ENCODE assay signal across 22 cellular contexts in the genomic region with DNA sequence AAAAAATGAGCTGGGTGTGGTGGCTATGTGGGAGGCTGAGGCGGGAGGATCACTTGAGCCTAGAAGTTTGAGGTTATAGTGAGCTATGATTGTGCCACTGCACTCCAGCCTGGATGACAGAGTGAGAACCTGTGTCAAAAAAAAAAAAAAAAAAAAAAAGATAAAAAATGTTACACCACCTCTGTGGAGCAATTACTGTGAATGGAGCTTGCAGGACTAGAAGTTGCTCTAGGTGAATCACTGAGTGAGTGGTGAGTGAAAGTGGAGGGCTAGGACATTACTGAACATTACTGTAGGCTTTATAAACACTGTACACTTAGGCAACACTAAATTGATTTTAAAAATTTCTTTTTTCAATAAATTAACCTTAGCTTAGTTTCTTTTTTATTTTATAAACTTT. TPM values are rescaled to one million over a fixed set of nuclear protein-coding genes. Genes with fewer than 3 reads are reported as not detected.
"Had no signal": no experiment of that assay in that cellular context is flagged by ENCODE, and none has a peak within 500 bp of the region (broad histone marks: within the 10 kb centered on the region; RNA-seq: fewer than 3 reads in every experiment).

No MANE protein-coding gene starts in this region.

- H3K27ac Mint-ChIP-seq: naive thymus-derived CD8-positive, alpha-beta T cell; stimulated activated memory B cell treated with anti-CD40 and anti-IgM and Interleukin-4, amounts not matched to agents 10 μg/mL and 1 μg/mL and 100 μg/mL, for 72 hours; stimulated activated naive CD8-positive, alpha-beta T cell treated with anti-CD3 and anti-CD28 coated beads, Interleukin-15, Interleukin-2, amounts not matched to agents 100 ng/mL and 50 ng/mL, for 24 hours had no signal

- H3K4me1 Mint-ChIP-seq: naive thymus-derived CD8-positive, alpha-beta T cell; stimulated activated memory B cell treated with anti-CD40 and anti-IgM and Interleukin-4, amounts not matched to agents 10 μg/mL and 1 μg/mL and 100 μg/mL, for 72 hours had no signal

- H3K27me3 ChIP-seq: heart right ventricle, tibial nerve, upper lobe of right lung, vagina had no signal

- H3K4me1 ChIP-seq: heart right ventricle, psoas muscle, spleen, tibial nerve, upper lobe of right lung, vagina had no signal

- H3K9me3 Mint-ChIP-seq: naive thymus-derived CD8-positive, alpha-beta T cell; stimulated activated memory B cell treated with anti-CD40 and anti-IgM and Interleukin-4, amounts not matched to agents 10 μg/mL and 1 μg/mL and 100 μg/mL, for 72 hours; stimulated activated naive CD8-positive, alpha-beta T cell treated with anti-CD3 and anti-CD28 coated beads, Interleukin-15, Interleukin-2, amounts not matched to agents 100 ng/mL and 50 ng/mL, for 24 hours had no signal

- FAIRE-seq: endometrium, islet of Langerhans had no signal

- H3K9me3 ChIP-seq: heart right ventricle, mucosa of descending colon, neutrophil, psoas muscle, spleen, tibial nerve, upper lobe of right lung, vagina had no signal

- H3K27me3 Mint-ChIP-seq: stimulated activated memory B cell treated with anti-CD40 and anti-IgM and Interleukin-4, amounts not matched to agents 10 μg/mL and 1 μg/mL and 100 μg/mL, for 72 hours had no signal

- H3K27ac ChIP-seq: heart right ventricle, neutrophil, psoas muscle, spleen, tibial nerve, upper lobe of right lung, vagina had no signal

- H3K4me3 ChIP-seq: heart right ventricle, mucosa of descending colon, psoas muscle, spleen, tibial nerve, upper lobe of right lung, vagina had no signal

- DNase-seq: effector memory CD4-positive, alpha-beta T cell; foreskin melanocyte; heart right ventricle; hypothalamus; kidney glomerular epithelial cell; mucosa of descending colon; naive thymus-derived CD8-positive, alpha-beta T cell; psoas muscle; spleen; stimulated activated CD4-positive, alpha-beta T cell treated with anti-CD3 and anti-CD28 coated beads, Interleukin-15, amount 100 ng/mL, for 24 hours; stimulated activated CD4-positive, alpha-beta T cell treated with anti-CD3 and anti-CD28 coated beads, Interleukin-1b, Interleukin-23, amount 100 ng/mL, for 48 hours; stimulated activated CD4-positive, alpha-beta T cell treated with anti-CD3 and anti-CD28 coated beads, Interleukin-4, amount 100 ng/mL, for 24 hours; upper lobe of right lung had no signal

- ATAC-seq: heart right ventricle; mucosa of descending colon; naive thymus-derived CD8-positive, alpha-beta T cell; sciatic nerve; stimulated activated memory B cell treated with anti-CD40 and anti-IgM and Interleukin-4, amounts not matched to agents 10 μg/mL and 1 μg/mL and 100 μg/mL, for 72 hours; upper lobe of right lung had no signal

- H3K36me3 Mint-ChIP-seq: naive thymus-derived CD8-positive, alpha-beta T cell; stimulated activated memory B cell treated with anti-CD40 and anti-IgM and Interleukin-4, amounts not matched to agents 10 μg/mL and 1 μg/mL and 100 μg/mL, for 72 hours had no signal

- H3K36me3 ChIP-seq: neutrophil, spleen, tibial nerve, upper lobe of right lung, vagina had no signal

- H3K4me3 Mint-ChIP-seq: naive thymus-derived CD8-positive, alpha-beta T cell; stimulated activated memory B cell treated with anti-CD40 and anti-IgM and Interleukin-4, amounts not matched to agents 10 μg/mL and 1 μg/mL and 100 μg/mL, for 72 hours; stimulated activated naive CD8-positive, alpha-beta T cell treated with anti-CD3 and anti-CD28 coated beads, Interleukin-15, Interleukin-2, amounts not matched to agents 100 ng/mL and 50 ng/mL, for 24 hours had no signal

RNA-seq across cellular contexts. Expression of a gene that starts 21.9 kb away (rescaled TPM):
- total RNA-seq: glomerular endothelial cell had no signal
- polyA plus RNA-seq: naive thymus-derived CD8-positive, alpha-beta T cell had no signal
